In the genomic region with DNA sequence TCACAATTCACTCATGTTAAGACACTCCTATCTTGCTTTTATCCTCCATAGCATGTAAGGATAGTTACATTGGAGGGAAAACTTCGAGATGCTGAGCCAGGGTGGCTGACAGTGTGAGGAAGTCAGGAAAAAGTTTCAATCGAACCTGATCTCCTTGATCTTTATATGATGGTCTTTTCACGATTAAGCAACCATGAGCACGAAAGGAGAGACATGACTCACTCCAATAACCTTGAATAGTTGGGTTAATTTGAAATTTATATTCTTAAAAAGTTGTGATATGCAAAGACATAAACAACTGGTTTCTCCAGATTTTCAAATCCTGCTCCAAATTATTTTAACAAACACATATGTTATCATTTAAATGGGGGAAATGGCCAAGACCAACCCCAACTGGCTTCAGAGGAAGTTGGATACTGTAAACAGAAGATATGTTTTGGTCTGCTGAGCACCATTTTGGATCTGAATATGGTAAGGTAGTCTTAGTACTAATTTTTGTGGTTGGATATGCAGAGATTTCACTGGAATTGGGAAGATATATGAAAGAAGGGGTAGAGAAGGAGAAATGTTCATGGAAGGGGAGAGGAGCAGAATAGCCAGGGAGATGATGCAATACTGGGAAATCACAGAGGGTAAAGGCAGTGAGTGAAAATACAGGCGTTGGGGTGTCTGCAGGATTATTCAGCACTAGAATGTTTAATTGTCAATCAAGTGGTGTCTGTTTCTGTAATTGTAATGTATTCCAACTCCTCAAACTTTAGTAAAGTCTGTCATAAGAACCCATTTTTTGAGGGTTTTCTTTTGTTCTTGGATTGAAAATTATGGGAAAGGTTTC, we compare ENCODE assay signal across 10 cellular contexts.
DNase-seq lines count a peak whose midpoint lies in the region; ATAC-seq and TF ChIP-seq lines count a peak whose summit lies in the region.
"Had no signal": no experiment of that assay in that cellular context is flagged by ENCODE, and none has a peak within 500 bp of the region (broad histone marks: within the 10 kb centered on the region; RNA-seq: fewer than 3 reads in every experiment).

No MANE protein-coding gene starts in this region.

- H3K36me3 ChIP-seq in sigmoid colon, result no peaks in the 10 kb centered on the region
- H3K36me3 ChIP-seq: upper lobe of left lung had no signal

- ATAC-seq in HG02588 (IDR thresholded peaks at IDR 0.05; ENCODE audit: unreplicated experiment), result no peak
- no peak for ATAC-seq in left colon
- ATAC-seq: T-helper 17 cell had no signal

- no peaks in the 10 kb centered on the region for H3K9me3 ChIP-seq in sigmoid colon
- H3K9me3 ChIP-seq: upper lobe of left lung had no signal

- peak overlapping the region in 3 of 4 donors; percentile 64 to 82 (median 79) for H3K27ac ChIP-seq in sigmoid colon

- WGBS in sigmoid colon, 2 donors, result 92 to 94% methylated on average over 5 of the region's 5 CpGs

- intact Hi-C loops in sigmoid colon (cut with DNase I) (loop anchor here (5.0 kb wide), 2 partner anchors 155 to 175 kb away; no protein-coding TSS in a partner anchor), left colon (cut with DNase I, micrococcal nuclease) (no loop called here)

- no peak overlapping the region for H3K4me3 ChIP-seq in sigmoid colon
- H3K4me3 ChIP-seq: upper lobe of left lung had no signal

- no peak for TF ChIP-seq POLR2A in sigmoid colon (IDR thresholded peaks at IDR 0.05)

- no peak for TF ChIP-seq EP300 in sigmoid colon (IDR thresholded peaks at IDR 0.05)

- no peak for TF ChIP-seq CTCF in sigmoid colon (IDR thresholded peaks at IDR 0.05)

- DNase-seq in ELR (ENCODE audit: low read depth), result peak; percentile 78
- peak; percentile 75 for DNase-seq in OCI-M1 (lab: John Stamatoyannopoulos, UW)
- DNase-seq in dedifferentiated amniotic fluid mesenchymal stem cell (ENCODE audit: extremely low spot score), result peak; percentile 75
- DNase-seq in sigmoid colon, result no peak
- DNase-seq in NCI-H748 treated with DMSO at 0.1 percent for 48 hours (lab: John Stamatoyannopoulos, UW), result no peak
- DNase-seq in left colon, result no peak
- DNase-seq: NCI-H1092 treated with DMSO at 0.1 percent for 48 hours, T-helper 17 cell, upper lobe of left lung had no signal

- peaks cover 0 to 81% (median 53%) of the 10 kb centered on the region in 4 donors for H3K4me1 ChIP-seq in sigmoid colon

- no peaks in the 10 kb centered on the region for H3K27me3 ChIP-seq in sigmoid colon
- H3K27me3 ChIP-seq: upper lobe of left lung had no signal

Comparison
In these comparisons a context has a peak if more than half of its experiments do, and no peak if none do; other contexts are left out.
1. DNase-seq: peak in ELR (single experiment), OCI-M1 (single experiment) and dedifferentiated amniotic fluid mesenchymal stem cell (single experiment); none in sigmoid colon (single experiment), NCI-H748 treated with DMSO at 0.1 percent for 48 hours (single experiment) and left colon (0 of 2).